Comparison of ENCODE assay signal across 8 cellular contexts in genomic region chr9:123834907-123835562, GRCh38.
DNase-seq lines count a peak whose midpoint lies in the region; TF ChIP-seq lines count a peak whose summit lies in the region.

No MANE protein-coding gene starts in this region.

- no peak for DNase-seq in activated naive CD4-positive, alpha-beta T cell treated with anti-CD3 and anti-CD28 coated beads, Interleukin-2, amount 10 ng/mL, durations not matched to agents 7 days and 5 days
- no peak for DNase-seq in activated naive CD4-positive, alpha-beta T cell (lab: John Stamatoyannopoulos, UW)
- DNase-seq in NAMALWA (ENCODE audit: low spot score) (peak; percentile 38), retinal pigment epithelial cell (ENCODE audit: low read depth) (peak; percentile 16), NCI-H2107 treated with DMSO at 0.1 percent for 48 hours (lab: John Stamatoyannopoulos, UW; ENCODE audit: unreplicated experiment) (no peak), NCI-H82 (lab: John Stamatoyannopoulos, UW) (no peak)
- no peak for DNase-seq in activated CD4-positive, alpha-beta T cell treated with anti-CD3 and anti-CD28 coated beads for 1 hour

- H3K27ac Mint-ChIP-seq in activated naive CD4-positive, alpha-beta T cell treated with anti-CD3 and anti-CD28 coated beads, Interleukin-2, amount 10 ng/mL, durations not matched to agents 7 days and 5 days = no peak overlapping the region

- H3K4me3 ChIP-seq in endocrine pancreas (ENCODE audit: control insufficient read depth, insufficient read depth, low read length) (peak overlapping the region; percentile 45), retinal pigment epithelial cell (ENCODE audit: low read length) (peak overlapping the region; percentile 1)

- no peak for TF ChIP-seq CTCF in retinal pigment epithelial cell (conservative IDR thresholded peaks at IDR 0.05; ENCODE audit: low read depth, low read length)

- peaks cover 3% of the 10 kb centered on the region for H3K36me3 Mint-ChIP-seq in activated naive CD4-positive, alpha-beta T cell treated with anti-CD3 and anti-CD28 coated beads, Interleukin-2, amount 10 ng/mL, durations not matched to agents 7 days and 5 days

- peaks cover 8% of the 10 kb centered on the region for H3K4me1 ChIP-seq in endocrine pancreas (ENCODE audit: control insufficient read depth, insufficient read depth, low read length)

- H3K9me3 Mint-ChIP-seq in activated naive CD4-positive, alpha-beta T cell treated with anti-CD3 and anti-CD28 coated beads, Interleukin-2, amount 10 ng/mL, durations not matched to agents 7 days and 5 days = peaks cover 13% of the 10 kb centered on the region

- no peaks in the 10 kb centered on the region for H3K27me3 ChIP-seq in endocrine pancreas (ENCODE audit: control insufficient read depth, insufficient read depth, low read length)

- no peak overlapping the region for H3K9ac ChIP-seq in endocrine pancreas (ENCODE audit: control insufficient read depth, insufficient read depth, low read length)

- no peaks in the 10 kb centered on the region for H3K36me3 ChIP-seq in endocrine pancreas (ENCODE audit: control insufficient read depth, insufficient read depth, low read length)

- no peaks in the 10 kb centered on the region for H3K9me3 ChIP-seq in endocrine pancreas (ENCODE audit: control insufficient read depth, low read length)

- no peaks in the 10 kb centered on the region for H3K27me3 Mint-ChIP-seq in activated naive CD4-positive, alpha-beta T cell treated with anti-CD3 and anti-CD28 coated beads, Interleukin-2, amount 10 ng/mL, durations not matched to agents 7 days and 5 days

- peak overlapping the region; percentile 7 for H3K4me3 Mint-ChIP-seq in activated naive CD4-positive, alpha-beta T cell treated with anti-CD3 and anti-CD28 coated beads, Interleukin-2, amount 10 ng/mL, durations not matched to agents 7 days and 5 days

- CTCF ChIA-PET in activated naive CD4-positive, alpha-beta T cell treated with anti-CD3 and anti-CD28 coated beads, Interleukin-2, amount 10 ng/mL, durations not matched to agents 7 days and 5 days (lab: Charles Lee) = interaction anchor here (0.7 kb wide), 1 partner anchor 10 kb away, joined by 4 read pairs; no protein-coding TSS in a partner anchor

- peaks cover 21% of the 10 kb centered on the region for H3K4me1 Mint-ChIP-seq in activated naive CD4-positive, alpha-beta T cell treated with anti-CD3 and anti-CD28 coated beads, Interleukin-2, amount 10 ng/mL, durations not matched to agents 7 days and 5 days

Comparison
In these comparisons a context has a peak if more than half of its experiments do, and no peak if none do; other contexts are left out.
1. DNase-seq: peak in NAMALWA (single experiment) and retinal pigment epithelial cell (single experiment); none in activated naive CD4-positive, alpha-beta T cell treated with anti-CD3 and anti-CD28 coated beads, Interleukin-2, amount 10 ng/mL, durations not matched to agents 7 days and 5 days (single experiment), activated naive CD4-positive, alpha-beta T cell (0 of 4), activated CD4-positive, alpha-beta T cell treated with anti-CD3 and anti-CD28 coated beads for 1 hour (single experiment), NCI-H2107 treated with DMSO at 0.1 percent for 48 hours (single experiment) and NCI-H82 (single experiment).